In the genomic region with DNA sequence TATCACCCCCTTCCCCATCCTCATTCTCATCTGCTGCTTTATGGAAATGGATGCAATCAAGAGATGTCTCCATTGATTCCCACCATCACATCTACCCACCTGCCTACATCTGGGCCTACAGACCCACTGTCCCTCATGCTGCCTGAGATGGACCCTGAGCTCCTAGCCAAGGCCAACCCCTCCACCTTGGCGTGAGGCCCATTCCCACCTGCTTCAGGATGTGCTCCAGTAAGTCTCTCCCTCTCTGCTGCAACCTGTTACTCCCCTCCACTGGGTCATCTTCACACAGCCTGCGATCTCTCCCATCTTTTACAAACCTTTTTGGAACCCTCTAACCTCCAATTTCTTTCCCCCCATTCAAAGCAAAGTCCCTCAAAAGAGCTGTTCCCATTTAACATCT, we compare ENCODE assay signal across 17 cellular contexts. TPM values are rescaled to one million over a fixed set of nuclear protein-coding genes. Genes with fewer than 3 reads are reported as not detected.
DNase-seq lines count a peak whose midpoint lies in the region; ATAC-seq, FAIRE-seq and TF ChIP-seq lines count a peak whose summit lies in the region.
"Had no signal": no experiment of that assay in that cellular context is flagged by ENCODE, and none has a peak within 500 bp of the region (broad histone marks: within the 10 kb centered on the region; RNA-seq: fewer than 3 reads in every experiment).

No MANE protein-coding gene starts in this region.

- H3K79me2 ChIP-seq in HepG2 (ENCODE audit: insufficient read depth, low read length): no peaks in the 10 kb centered on the region

- H3K27me3 Mint-ChIP-seq in IgD-negative memory B cell: no peaks in the 10 kb centered on the region
- H3K27me3 Mint-ChIP-seq in memory B cell: no peaks in the 10 kb centered on the region

- POLR2A ChIA-PET in HepG2 (lab: Yijun Ruan, JAX): interaction anchor here (1.3 to 1.6 kb wide), 2 partner anchors 19 to 20 kb away, joined by 4 to 6 read pairs; a partner anchor contains a TSS

- H3K27ac ChIP-seq in HepG2 (ENCODE audit: extremely low read length, insufficient read depth, low read length) (no peak overlapping the region), right lobe of liver (no peak overlapping the region), suprapubic skin (no peak overlapping the region)

- peak overlapping the region in 2 of 3 donors; percentile 20 to 22 for H3K27ac Mint-ChIP-seq in IgD-negative memory B cell
- H3K27ac Mint-ChIP-seq in memory B cell: peak overlapping the region; percentile 42

- peak overlapping the region; percentile 19; the same call in 1 of the 2 replicates for H3K4me2 ChIP-seq in HepG2 (ENCODE audit: low read depth, low read length)

- TF ChIP-seq CTCF in HepG2 (CRISPR knock-in tag; IDR thresholded peaks at IDR 0.05) (no peak), right lobe of liver (IDR thresholded peaks at IDR 0.05) (no peak), suprapubic skin (IDR thresholded peaks at IDR 0.05) (no peak), lower leg skin (IDR thresholded peaks at IDR 0.05) (no peak)

- in situ Hi-C loops in HepG2 (cut with HindIII; ENCODE audit: extremely low pct_ligation_motif_present, low pct_unique_long_range_greater_than_20kb): loop anchor here (5.0 kb wide), 2 partner anchors 62 to 112 kb away; a partner anchor contains a TSS

- 75% methylated on average over 2 of the region's 2 CpGs for WGBS in HepG2 (ENCODE audit: low lambda C conversion rate)
- WGBS in right lobe of liver (ENCODE audit: insufficient coverage, low coverage, low lambda C conversion rate, missing lambda C conversion rate): 100% methylated on average over 2 of the region's 2 CpGs
- WGBS in suprapubic skin: 88% methylated on average over 2 of the region's 2 CpGs
- 93 to 98% methylated on average over 2 of the region's 2 CpGs for WGBS in lower leg skin, 2 donors

- no TSS peak for BruUV-seq in HepG2 (replicated peaks; lab: Mats Ljungman, UMichigan)

- no peak overlapping the region for H2AFZ ChIP-seq in HepG2 (ENCODE audit: low read length)

- intact Hi-C loops in HepG2 (cut with micrococcal nuclease; ENCODE audit: unreplicated experiment) (no loop called here), right lobe of liver (cut with DNase I) (loop anchor here in 1 of 2 donors (10.0 kb wide), 1 partner anchor 60 kb away; a partner anchor contains a TSS), lower leg skin (cut with DNase I; ENCODE audit: low total_unique reads) (no loop called here)

- H3K4me3 Mint-ChIP-seq in IgD-negative memory B cell (peak overlapping the region in 1 of 4 donors; percentile 13), memory B cell (no peak overlapping the region)

- H3K4me1 ChIP-seq in HepG2 (ENCODE audit: insufficient read depth, low read length) (peaks cover 64% of the 10 kb centered on the region), right lobe of liver (peaks cover 0 to 46% (median 13%) of the 10 kb centered on the region in 4 donors), suprapubic skin (peaks cover 14% of the 10 kb centered on the region)

- no peak for TF ChIP-seq RAD21 in HepG2 (CRISPR knock-in tag; IDR thresholded peaks at IDR 0.05)

- H4K20me1 ChIP-seq in HepG2 (ENCODE audit: insufficient read depth, low read length): no peaks in the 10 kb centered on the region

- H3K27me3 ChIP-seq in HepG2 (ENCODE audit: control insufficient read depth in 1 of 2, insufficient read depth in 2 of 2, low read length in 2 of 2): no peaks in the 10 kb centered on the region
- no peaks in the 10 kb centered on the region for H3K27me3 ChIP-seq in right lobe of liver
- no peaks in the 10 kb centered on the region for H3K27me3 ChIP-seq in suprapubic skin
- H3K27me3 ChIP-seq: BLaER1 treated with 17β-estradiol and CSF1 and Interleukin-3, amounts not matched to agents 10 nM and 100 nM had no signal

- TF ChIP-seq POLR2A in HepG2 (IDR thresholded peaks at IDR 0.05; ENCODE audit: insufficient read depth in 1 of 2, low read depth in 2 of 2, low read length in 2 of 2) (no peak), right lobe of liver (IDR thresholded peaks at IDR 0.05) (no peak), suprapubic skin (IDR thresholded peaks at IDR 0.05) (no peak), lower leg skin (IDR thresholded peaks at IDR 0.05) (no peak)

- CTCF ChIA-PET in HepG2 (lab: Yijun Ruan, JAX; ENCODE audit: low intra/inter-chr PET ratio, low total read pairs): interaction anchor here (0.6 kb wide), 1 partner anchor 63 kb away, joined by 3 read pairs; a partner anchor contains a TSS

- no peaks in the 10 kb centered on the region for H3K9me3 ChIP-seq in HepG2 (ENCODE audit: low read length)
- H3K9me3 ChIP-seq in right lobe of liver: no peaks in the 10 kb centered on the region
- no peaks in the 10 kb centered on the region for H3K9me3 ChIP-seq in suprapubic skin
- H3K9me3 ChIP-seq: BLaER1 treated with 17β-estradiol and CSF1 and Interleukin-3, amounts not matched to agents 10 nM and 100 nM had no signal

- H3K36me3 ChIP-seq in HepG2 (replicated peaks in 1 of 2; ENCODE audit: control insufficient read depth in 1 of 2, insufficient read depth in 2 of 2, low read length in 2 of 2) (peaks cover 0 to 2% of the 10 kb centered on the region in 2 experiments; a peak in 2 of 5 replicates), right lobe of liver (peaks cover 0 to 33% (median 8%) of the 10 kb centered on the region in 4 donors), suprapubic skin (peaks cover 9% of the 10 kb centered on the region)

- H3K4me3 ChIP-seq in HepG2 (replicated peaks in 1 of 3; ENCODE audit: insufficient read depth in 1 of 3, low read depth in 2 of 3, low read length in 3 of 3): no peak overlapping the region
- H3K4me3 ChIP-seq in right lobe of liver: no peak overlapping the region
- H3K4me3 ChIP-seq in suprapubic skin: no peak overlapping the region
- H3K4me3 ChIP-seq in lower leg skin (ENCODE audit: low read depth, poor library complexity, severe bottlenecking): no peak overlapping the region
- H3K4me3 ChIP-seq: BLaER1 treated with 17β-estradiol and CSF1 and Interleukin-3, amounts not matched to agents 10 nM and 100 nM had no signal

- no peak overlapping the region for H3K9ac ChIP-seq in HepG2 (ENCODE audit: insufficient read depth, low read depth, low read length)

- peaks cover 1% of the 10 kb centered on the region for H3K36me3 Mint-ChIP-seq in IgD-negative memory B cell
- H3K36me3 Mint-ChIP-seq in memory B cell: peaks cover 13% of the 10 kb centered on the region

- FAIRE-seq in HepG2 (lab: Jason Lieb, UNC): no peak

- ATAC-seq in HepG2 (no peak), right lobe of liver (no peak), memory B cell (ENCODE audit: low read depth) (no peak)

- H3K4me1 Mint-ChIP-seq in IgD-negative memory B cell (peaks cover 7 to 12% (median 9%) of the 10 kb centered on the region in 3 donors), memory B cell (peaks cover 9% of the 10 kb centered on the region)

- H3K9me3 Mint-ChIP-seq in IgD-negative memory B cell: no peaks in the 10 kb centered on the region
- H3K9me3 Mint-ChIP-seq in memory B cell: no peaks in the 10 kb centered on the region

- DNase-seq in HepG2 (ENCODE audit: low spot score): no peak
- no peak for DNase-seq in right lobe of liver
- DNase-seq in memory B cell (ENCODE audit: low spot score in 2 of 2): no peak
- no peak for DNase-seq in suprapubic skin (ENCODE audit: low spot score in 2 of 2)
- no peak for DNase-seq in lower leg skin (ENCODE audit: low spot score in 2 of 2)
- no peak for DNase-seq in cerebellum (ENCODE audit: low spot score)
- DNase-seq: DMS 273 treated with DMSO at 0.1 percent for 48 hours, DND-41, KG1, NCI-H1105 treated with DMSO at 0.1 percent for 48 hours, NCI-H1694, NCI-H2081 treated with DMSO at 0.1 percent for 48 hours, NCI-H510A, NCI-H774, SHP77 had no signal

- TF ChIP-seq EP300 in HepG2 (IDR thresholded peaks at IDR 0.05; ENCODE audit: low read depth in 2 of 2, low read length in 2 of 2) (no peak), HepG2 (CRISPR knock-in tag; IDR thresholded peaks at IDR 0.05; ENCODE audit: borderline replicate concordance) (no peak), suprapubic skin (IDR thresholded peaks at IDR 0.05) (no peak)

RNA-seq across cellular contexts. Expression of a gene that starts 4.5 kb away (rescaled TPM):
- total RNA-seq in HepG2 (2016; rRNA removed; fragmentation: Illumina TruSeq; extraction: Trizol) (85.2 and 86.6 TPM in 2 replicates), right lobe of liver (10 to 100 TPM; 25.9 to 46.9 (median 42.0) TPM), suprapubic skin (10 to 100 TPM; 15.4 to 26.6 (median 16.9) TPM), lower leg skin (10 to 100 TPM; 12.8 to 39.3 (median 29.5) TPM), cerebellum (11.9 TPM)
- total RNA-seq in HepG2 (2016; cell fraction: cytosol; rRNA removed; fragmentation: Illumina TruSeq; extraction: Trizol; ENCODE audit: low read depth): 19.0 and 24.8 TPM in 2 replicates
- total RNA-seq in HepG2 (2016; cell fraction: insoluble cytoplasmic fraction; rRNA removed; fragmentation: Illumina TruSeq; extraction: Trizol): 88.8 and 91.0 TPM in 2 replicates
- 28.1 and 32.1 TPM in 2 replicates for total RNA-seq in HepG2 (2016; cell fraction: membrane; rRNA removed; fragmentation: Illumina TruSeq; extraction: Trizol)
- total RNA-seq in HepG2 (2016; cell fraction: nucleus; rRNA removed; fragmentation: Illumina TruSeq; extraction: Trizol): 43.6 and 54.4 TPM in 2 replicates
- polyA plus RNA-seq in HepG2 (2011; rRNA removed) (88.4 and 99.0 TPM in 2 replicates), IgD-negative memory B cell (8.0 TPM)
- 95.8 and 105 TPM in 2 replicates for polyA plus RNA-seq in HepG2 (2011; cell fraction: cytosol; rRNA removed)
- polyA plus RNA-seq in HepG2 (2011; cell fraction: nucleus; rRNA removed): 168 and 180 TPM in 2 replicates
- polyA plus RNA-seq in HepG2 (2012): 46.4 and 46.8 TPM in 2 replicates
- polyA plus RNA-seq in HepG2 (2016; cell fraction: cytosol; fragmentation: Illumina TruSeq; extraction: Trizol; ENCODE audit: low read depth): 12.7 and 14.4 TPM in 2 replicates
- 75.6 and 81.5 TPM in 2 replicates for polyA plus RNA-seq in HepG2 (2016; cell fraction: insoluble cytoplasmic fraction; fragmentation: Illumina TruSeq; extraction: Trizol; ENCODE audit: low read depth)
- 19.5 and 21.9 TPM in 2 replicates for polyA plus RNA-seq in HepG2 (2016; cell fraction: membrane; fragmentation: Illumina TruSeq; extraction: Trizol; ENCODE audit: low read depth)
- polyA plus RNA-seq in HepG2 (2016; cell fraction: nucleus; fragmentation: Illumina TruSeq; extraction: Trizol; ENCODE audit: insufficient read depth, low read depth): 96.1 and 107 TPM in 2 replicates
- 60.0 and 64.5 TPM in 2 replicates for polyA minus RNA-seq in HepG2 (2011; rRNA and poly(A)+ RNA removed; ENCODE audit: low replicate concordance)
- 19.9 and 28.0 TPM in 2 replicates for polyA minus RNA-seq in HepG2 (2011; cell fraction: cytosol; rRNA and poly(A)+ RNA removed)
- polyA minus RNA-seq in HepG2 (2011; cell fraction: nucleus; rRNA and poly(A)+ RNA removed): 31.8 and 36.4 TPM in 2 replicates

RNA-seq across cellular contexts. Expression of a gene that starts 14.1 kb away (rescaled TPM):
- total RNA-seq in HepG2 (2016; rRNA removed; fragmentation: Illumina TruSeq; extraction: Trizol) (73.2 and 90.3 TPM in 2 replicates), right lobe of liver (10 to 100 TPM; 28.1 to 69.8 (median 32.6) TPM), suprapubic skin (10 to 100 TPM; 52.7 to 76.9 (median 63.6) TPM), lower leg skin (10 to 100 TPM; 57.6 to 76.0 (median 66.7) TPM), cerebellum (21.1 TPM)
- total RNA-seq in HepG2 (2016; cell fraction: cytosol; rRNA removed; fragmentation: Illumina TruSeq; extraction: Trizol; ENCODE audit: low read depth): 20.4 and 23.5 TPM in 2 replicates
- 74.2 and 88.0 TPM in 2 replicates for total RNA-seq in HepG2 (2016; cell fraction: insoluble cytoplasmic fraction; rRNA removed; fragmentation: Illumina TruSeq; extraction: Trizol)
- 42.0 and 50.1 TPM in 2 replicates for total RNA-seq in HepG2 (2016; cell fraction: membrane; rRNA removed; fragmentation: Illumina TruSeq; extraction: Trizol)
- total RNA-seq in HepG2 (2016; cell fraction: nucleus; rRNA removed; fragmentation: Illumina TruSeq; extraction: Trizol): 32.9 and 38.9 TPM in 2 replicates
- polyA plus RNA-seq in HepG2 (2011; rRNA removed) (72.1 and 96.1 TPM in 2 replicates), IgD-negative memory B cell (96.5 TPM)
- 70.6 and 104 TPM in 2 replicates for polyA plus RNA-seq in HepG2 (2011; cell fraction: cytosol; rRNA removed)
- 134 and 140 TPM in 2 replicates for polyA plus RNA-seq in HepG2 (2011; cell fraction: nucleus; rRNA removed)
- polyA plus RNA-seq in HepG2 (2012): 47.7 and 58.7 TPM in 2 replicates
- 28.9 and 30.0 TPM in 2 replicates for polyA plus RNA-seq in HepG2 (2016; cell fraction: cytosol; fragmentation: Illumina TruSeq; extraction: Trizol; ENCODE audit: low read depth)
- polyA plus RNA-seq in HepG2 (2016; cell fraction: insoluble cytoplasmic fraction; fragmentation: Illumina TruSeq; extraction: Trizol; ENCODE audit: low read depth): 113 and 115 TPM in 2 replicates
- 43.7 and 45.0 TPM in 2 replicates for polyA plus RNA-seq in HepG2 (2016; cell fraction: membrane; fragmentation: Illumina TruSeq; extraction: Trizol; ENCODE audit: low read depth)
- polyA plus RNA-seq in HepG2 (2016; cell fraction: nucleus; fragmentation: Illumina TruSeq; extraction: Trizol; ENCODE audit: insufficient read depth, low read depth): 67.4 and 74.9 TPM in 2 replicates
- 58.0 and 75.1 TPM in 2 replicates for polyA minus RNA-seq in HepG2 (2011; rRNA and poly(A)+ RNA removed; ENCODE audit: low replicate concordance)
- 39.7 and 48.1 TPM in 2 replicates for polyA minus RNA-seq in HepG2 (2011; cell fraction: cytosol; rRNA and poly(A)+ RNA removed)
- polyA minus RNA-seq in HepG2 (2011; cell fraction: nucleus; rRNA and poly(A)+ RNA removed): 17.4 and 26.0 TPM in 2 replicates

RNA-seq across cellular contexts. Expression of a gene that starts 20.2 kb away (rescaled TPM):
- total RNA-seq in HepG2 (2016; rRNA removed; fragmentation: Illumina TruSeq; extraction: Trizol): 21.3 and 30.0 TPM in 2 replicates
- total RNA-seq in HepG2 (2016; cell fraction: cytosol; rRNA removed; fragmentation: Illumina TruSeq; extraction: Trizol; ENCODE audit: low read depth): 6.9 and 9.1 TPM in 2 replicates
- 23.5 and 29.4 TPM in 2 replicates for total RNA-seq in HepG2 (2016; cell fraction: insoluble cytoplasmic fraction; rRNA removed; fragmentation: Illumina TruSeq; extraction: Trizol)
- total RNA-seq in HepG2 (2016; cell fraction: membrane; rRNA removed; fragmentation: Illumina TruSeq; extraction: Trizol): 8.9 and 9.2 TPM in 2 replicates
- total RNA-seq in HepG2 (2016; cell fraction: nucleus; rRNA removed; fragmentation: Illumina TruSeq; extraction: Trizol): 10.0 and 12.6 TPM in 2 replicates
- polyA plus RNA-seq in HepG2 (2011; rRNA removed): 41.4 and 48.7 TPM in 2 replicates
- polyA plus RNA-seq in HepG2 (2011; cell fraction: cytosol; rRNA removed): 48.8 and 53.2 TPM in 2 replicates
- polyA plus RNA-seq in HepG2 (2011; cell fraction: nucleus; rRNA removed): 21.0 and 23.2 TPM in 2 replicates
- 38.1 and 41.7 TPM in 2 replicates for polyA plus RNA-seq in HepG2 (2012)
- polyA plus RNA-seq in HepG2 (2016; cell fraction: cytosol; fragmentation: Illumina TruSeq; extraction: Trizol; ENCODE audit: low read depth): 3.6 and 4.1 TPM in 2 replicates
- 24.4 and 26.5 TPM in 2 replicates for polyA plus RNA-seq in HepG2 (2016; cell fraction: insoluble cytoplasmic fraction; fragmentation: Illumina TruSeq; extraction: Trizol; ENCODE audit: low read depth)
- polyA plus RNA-seq in HepG2 (2016; cell fraction: membrane; fragmentation: Illumina TruSeq; extraction: Trizol; ENCODE audit: low read depth): 5.5 and 6.2 TPM in 2 replicates
- 15.9 and 18.0 TPM in 2 replicates for polyA plus RNA-seq in HepG2 (2016; cell fraction: nucleus; fragmentation: Illumina TruSeq; extraction: Trizol; ENCODE audit: insufficient read depth, low read depth)
- polyA minus RNA-seq in HepG2 (2011; rRNA and poly(A)+ RNA removed; ENCODE audit: low replicate concordance): 10.6 and 40.6 TPM in 2 replicates
- polyA minus RNA-seq in HepG2 (2011; cell fraction: cytosol; rRNA and poly(A)+ RNA removed): 14.9 and 18.3 TPM in 2 replicates
- 16.9 and 25.7 TPM in 2 replicates for polyA minus RNA-seq in HepG2 (2011; cell fraction: nucleus; rRNA and poly(A)+ RNA removed)
- 100 to 1,000 TPM; 143 to 178 (median 160) TPM for total RNA-seq in right lobe of liver
- 28.3 TPM for polyA plus RNA-seq in IgD-negative memory B cell
- total RNA-seq in suprapubic skin: 10 to 100 TPM; 17.7 to 41.9 (median 29.3) TPM
- 10 to 100 TPM; 30.9 to 44.9 (median 36.0) TPM for total RNA-seq in lower leg skin
- 9.8 TPM for total RNA-seq in cerebellum

RNA-seq across cellular contexts. Expression of a gene that starts 26.8 kb away (rescaled TPM):
- 37.3 and 44.9 TPM in 2 replicates for total RNA-seq in HepG2 (2016; rRNA removed; fragmentation: Illumina TruSeq; extraction: Trizol)
- total RNA-seq in HepG2 (2016; cell fraction: cytosol; rRNA removed; fragmentation: Illumina TruSeq; extraction: Trizol; ENCODE audit: low read depth): 6.6 and 7.1 TPM in 2 replicates
- 39.7 and 44.6 TPM in 2 replicates for total RNA-seq in HepG2 (2016; cell fraction: insoluble cytoplasmic fraction; rRNA removed; fragmentation: Illumina TruSeq; extraction: Trizol)
- total RNA-seq in HepG2 (2016; cell fraction: membrane; rRNA removed; fragmentation: Illumina TruSeq; extraction: Trizol): 24.7 and 27.8 TPM in 2 replicates
- 21.3 and 22.5 TPM in 2 replicates for total RNA-seq in HepG2 (2016; cell fraction: nucleus; rRNA removed; fragmentation: Illumina TruSeq; extraction: Trizol)
- polyA plus RNA-seq in HepG2 (2011; rRNA removed): 26.6 and 28.0 TPM in 2 replicates
- 17.4 and 25.5 TPM in 2 replicates for polyA plus RNA-seq in HepG2 (2011; cell fraction: cytosol; rRNA removed)
- polyA plus RNA-seq in HepG2 (2011; cell fraction: nucleus; rRNA removed): 12.1 and 20.0 TPM in 2 replicates
- 25.1 and 29.3 TPM in 2 replicates for polyA plus RNA-seq in HepG2 (2012)
- polyA plus RNA-seq in HepG2 (2016; cell fraction: cytosol; fragmentation: Illumina TruSeq; extraction: Trizol; ENCODE audit: low read depth): 6.4 and 7.2 TPM in 2 replicates
- 49.7 and 49.8 TPM in 2 replicates for polyA plus RNA-seq in HepG2 (2016; cell fraction: insoluble cytoplasmic fraction; fragmentation: Illumina TruSeq; extraction: Trizol; ENCODE audit: low read depth)
- 20.1 and 20.8 TPM in 2 replicates for polyA plus RNA-seq in HepG2 (2016; cell fraction: membrane; fragmentation: Illumina TruSeq; extraction: Trizol; ENCODE audit: low read depth)
- polyA plus RNA-seq in HepG2 (2016; cell fraction: nucleus; fragmentation: Illumina TruSeq; extraction: Trizol; ENCODE audit: insufficient read depth, low read depth): 41.4 and 42.1 TPM in 2 replicates
- 5.1 and 25.2 TPM in 2 replicates for polyA minus RNA-seq in HepG2 (2011; rRNA and poly(A)+ RNA removed; ENCODE audit: low replicate concordance)
- 3.8 and 5.5 TPM in 2 replicates for polyA minus RNA-seq in HepG2 (2011; cell fraction: cytosol; rRNA and poly(A)+ RNA removed)
- 12.1 and 14.0 TPM in 2 replicates for polyA minus RNA-seq in HepG2 (2011; cell fraction: nucleus; rRNA and poly(A)+ RNA removed)
- 10 to 100 TPM; 22.9 to 34.7 (median 30.6) TPM for total RNA-seq in right lobe of liver
- 73.6 TPM for polyA plus RNA-seq in IgD-negative memory B cell
- total RNA-seq in suprapubic skin: 10 to 100 TPM; 49.4 to 93.1 (median 74.3) TPM
- 100 to 1,000 TPM in 1 of 4 donors, 10 to 100 TPM in 3; 77.0 to 115 (median 85.7) TPM for total RNA-seq in lower leg skin
- 46.5 TPM for total RNA-seq in cerebellum
